ENCODE assay signal across 35 cellular contexts in genomic region chr9:96784021-96784420, GRCh38. TPM values are rescaled to one million over a fixed set of nuclear protein-coding genes. Genes with fewer than 3 reads are reported as not detected.
A peak's percentile ranks its signal among the peaks of the same experiment; 100 is the strongest.
DNase-seq lines count a peak whose midpoint lies in the region; ATAC-seq, FAIRE-seq and TF ChIP-seq lines count a peak whose summit lies in the region.
"Had no signal": no experiment of that assay in that cellular context is flagged by ENCODE, and none has a peak within 500 bp of the region (broad histone marks: within the 10 kb centered on the region; RNA-seq: fewer than 3 reads in every experiment).

No MANE protein-coding gene starts in this region.

- no TSS peak for BruUV-seq in K562 (replicated peaks; lab: Mats Ljungman, UMichigan)

- no peak overlapping the region for H3K9ac ChIP-seq in K562 (ENCODE audit: insufficient read depth in 1 of 2, low read depth in 2 of 2, low read length in 2 of 2)
- H3K9ac ChIP-seq: BLaER1; BLaER1 treated with 17β-estradiol and CSF1 and Interleukin-3, amounts not matched to agents 10 nM and 100 nM had no signal

- no peaks in the 10 kb centered on the region for H3K9me3 ChIP-seq in CD8-positive, alpha-beta T cell (ENCODE audit: low read length)
- H3K9me3 ChIP-seq in K562 (replicated peaks; ENCODE audit: control insufficient read depth, insufficient read depth, low read depth, low read length) (peaks cover 2% of the 10 kb centered on the region; the same call in 1 of the 2 replicates), heart right ventricle (peaks cover 0 to 61% (median 4%) of the 10 kb centered on the region in 11 donors)
- H3K9me3 ChIP-seq: BE2C, Caco-2 had no signal

- H3K4me3 ChIP-seq in CD8-positive, alpha-beta T cell (ENCODE audit: low read depth, low read length) = no peak overlapping the region
- H3K4me3 ChIP-seq in K562 = no peak overlapping the region
- H3K4me3 ChIP-seq in heart right ventricle = no peak overlapping the region
- H3K4me3 ChIP-seq: A549; BLaER1; BLaER1 treated with 17β-estradiol and CSF1 and Interleukin-3, amounts not matched to agents 10 nM and 100 nM had no signal

- no peaks in the 10 kb centered on the region for H3K27me3 Mint-ChIP-seq in activated T-cell treated with anti-CD3 and anti-CD28 coated beads, Interleukin-2, amount 50 U/mL, for 72 hours (ENCODE audit: low read depth)
- H3K27me3 Mint-ChIP-seq in CD8-positive, alpha-beta T cell (ENCODE audit: low read depth) = no peaks in the 10 kb centered on the region
- H3K27me3 Mint-ChIP-seq: B cell; CD4-positive, alpha-beta memory T cell; CD4-positive, alpha-beta T cell; CD8-positive, alpha-beta memory T cell had no signal

- DNase-seq in activated T-cell treated with anti-CD3 and anti-CD28 coated beads, Interleukin-2, amount 50 U/mL, for 72 hours = no peak
- no peak for DNase-seq in activated T-cell treated with anti-CD3 and anti-CD28 coated beads, Interleukin-2, amount 50 U/mL, for 1 hour
- DNase-seq in CD8-positive, alpha-beta T cell = no peak
- DNase-seq in H54 (ENCODE audit: insufficient read length, low spot score) (no peak), K562 (ENCODE audit: extremely low read depth in 1 of 4, low spot score in 3 of 4) (no peak), RCC 7860 (ENCODE audit: low spot score) (no peak), heart right ventricle (no peak)
- DNase-seq: 8988T; ACHN; AML-193; BE2C; C1 segment of cervical spinal cord; Caco-2; Calu3; CD4-positive, alpha-beta memory T cell; CD4-positive, alpha-beta T cell; CD4-positive, CD25-positive, alpha-beta regulatory T cell; CD8-positive, alpha-beta memory T cell; COR-L47; DMS 273 treated with DMSO at 0.1 percent for 48 hours; DMS153; DMS53; DMS79; DMS79 treated with DMSO at 0.1 percent for 48 hours; DND-41; EL had no signal

- H3K4me1 ChIP-seq in CD8-positive, alpha-beta T cell (ENCODE audit: insufficient read depth, low read length) = peaks cover 2% of the 10 kb centered on the region
- H3K4me1 ChIP-seq in K562 (replicated peaks in 1 of 2; ENCODE audit: control insufficient read depth in 2 of 2, insufficient read depth in 2 of 2, low read length in 2 of 2) = no peaks in the 10 kb centered on the region; a peak in 1 of 5 replicates
- peaks cover 0 to 10% (median 3%) of the 10 kb centered on the region in 9 donors for H3K4me1 ChIP-seq in heart right ventricle
- H3K4me1 ChIP-seq: A549, BE2C, Caco-2 had no signal

- no peak for TF ChIP-seq POLR2A in H54 (IDR thresholded peaks at IDR 0.05; ENCODE audit: low read depth, low read length)
- no peak for TF ChIP-seq POLR2A in K562 (conservative IDR thresholded peaks at IDR 0.05)

- no peak overlapping the region for H3K27ac ChIP-seq in CD8-positive, alpha-beta T cell (ENCODE audit: low read depth, low read length)
- H3K27ac ChIP-seq in K562 (ENCODE audit: extremely low read depth, low read depth, low read length) (no peak overlapping the region), heart right ventricle (no peak overlapping the region)
- H3K27ac ChIP-seq: 22Rv1; A549; BLaER1; BLaER1 treated with 17β-estradiol and CSF1 and Interleukin-3, amounts not matched to agents 10 nM and 100 nM; C4-2B had no signal

- H3K4me2 ChIP-seq in K562 (ENCODE audit: insufficient read depth, low read length) = no peak overlapping the region
- H3K4me2 ChIP-seq: A549; BLaER1; BLaER1 treated with 17β-estradiol and CSF1 and Interleukin-3, amounts not matched to agents 10 nM and 100 nM had no signal

- intact Hi-C loops in CD8-positive, alpha-beta T cell (cut with DNase I, micrococcal nuclease) = no loop called here
- intact Hi-C loops in K562 (cut with micrococcal nuclease) = no loop called here
- intact Hi-C loops in heart right ventricle (cut with DNase I) = loop anchor here in 1 of 10 donors (10.0 kb wide), 1 partner anchor 51 kb away; no protein-coding TSS in a partner anchor

- H3K27me3 ChIP-seq in CD8-positive, alpha-beta T cell (ENCODE audit: insufficient read depth, low read length) = no peaks in the 10 kb centered on the region
- H3K27me3 ChIP-seq in K562 (ENCODE audit: control insufficient read depth in 2 of 2, insufficient read depth in 2 of 2, low read length in 2 of 2) = no peaks in the 10 kb centered on the region
- no peaks in the 10 kb centered on the region for H3K27me3 ChIP-seq in heart right ventricle
- H3K27me3 ChIP-seq: BE2C; BLaER1; BLaER1 treated with 17β-estradiol and CSF1 and Interleukin-3, amounts not matched to agents 10 nM and 100 nM had no signal

- no peak for ATAC-seq in activated T-cell treated with anti-CD3 and anti-CD28 coated beads, Interleukin-2, amount 50 U/mL, for 72 hours (replicated peaks in 1 of 2)
- no peak for ATAC-seq in CD8-positive, alpha-beta T cell
- ATAC-seq in K562 = no peak
- ATAC-seq in HG03521 (IDR thresholded peaks at IDR 0.05; ENCODE audit: unreplicated experiment) = no peak
- no peak for ATAC-seq in heart right ventricle
- ATAC-seq: A549 had no signal

- in situ Hi-C loops in K562 (cut with MboI) = no loop called here

- no peak overlapping the region for H3K4me3 Mint-ChIP-seq in activated T-cell treated with anti-CD3 and anti-CD28 coated beads, Interleukin-2, amount 50 U/mL, for 72 hours
- no peak overlapping the region for H3K4me3 Mint-ChIP-seq in CD8-positive, alpha-beta T cell
- H3K4me3 Mint-ChIP-seq: B cell; CD14-positive monocyte; CD4-positive, alpha-beta memory T cell; CD4-positive, alpha-beta T cell had no signal

- peak overlapping the region; percentile 25 for H3K27ac Mint-ChIP-seq in activated T-cell treated with anti-CD3 and anti-CD28 coated beads, Interleukin-2, amount 50 U/mL, for 72 hours
- peak overlapping the region; percentile 35 for H3K27ac Mint-ChIP-seq in CD8-positive, alpha-beta T cell
- H3K27ac Mint-ChIP-seq: B cell; CD14-positive monocyte; CD4-positive, alpha-beta memory T cell; CD4-positive, alpha-beta T cell; CD8-positive, alpha-beta memory T cell had no signal

- peaks cover 18% of the 10 kb centered on the region for H3K4me1 Mint-ChIP-seq in activated T-cell treated with anti-CD3 and anti-CD28 coated beads, Interleukin-2, amount 50 U/mL, for 72 hours (ENCODE audit: low read depth)
- peaks cover 17% of the 10 kb centered on the region for H3K4me1 Mint-ChIP-seq in CD8-positive, alpha-beta T cell (ENCODE audit: low read depth)

- H4K20me1 ChIP-seq in K562 (replicated peaks; ENCODE audit: control insufficient read depth, insufficient read depth, low read length) = no peaks in the 10 kb centered on the region
- H4K20me1 ChIP-seq: BLaER1; BLaER1 treated with 17β-estradiol and CSF1 and Interleukin-3, amounts not matched to agents 10 nM and 100 nM had no signal

- H3K79me2 ChIP-seq in K562 (ENCODE audit: control insufficient read depth, insufficient read depth, low read length) = no peaks in the 10 kb centered on the region; the same call in 2 of the 3 replicates

- no peaks in the 10 kb centered on the region for H3K36me3 ChIP-seq in CD8-positive, alpha-beta T cell (ENCODE audit: insufficient read depth, low read length)
- H3K36me3 ChIP-seq in K562 (ENCODE audit: control insufficient read depth, insufficient read depth, low read length) = no peaks in the 10 kb centered on the region
- H3K36me3 ChIP-seq in heart right ventricle = peaks cover 0 to 7% (median 0%) of the 10 kb centered on the region in 9 donors
- H3K36me3 ChIP-seq: BE2C had no signal

- POLR2A ChIA-PET in CD8-positive, alpha-beta T cell (lab: Charles Lee) = no interaction called here
- POLR2A ChIA-PET in K562 (lab: Yijun Ruan, JAX) = no interaction called here

- H3K36me3 Mint-ChIP-seq in activated T-cell treated with anti-CD3 and anti-CD28 coated beads, Interleukin-2, amount 50 U/mL, for 72 hours (ENCODE audit: insufficient read depth in 2 of 2) = peaks cover 19 to 41% of the 10 kb centered on the region in 2 donors
- H3K36me3 Mint-ChIP-seq in CD8-positive, alpha-beta T cell = peaks cover 33% of the 10 kb centered on the region

- WGBS in K562 (ENCODE audit: insufficient coverage, low coverage, missing lambda C conversion rate) = 93% methylated on average over 3 of the region's 3 CpGs
- 98 to 99% methylated on average over 3 of the region's 3 CpGs for WGBS in heart right ventricle, 2 donors

- no peaks in the 10 kb centered on the region for H3K9me1 ChIP-seq in K562 (ENCODE audit: control insufficient read depth, insufficient read depth, low read length)

- peaks cover 18 to 21% of the 10 kb centered on the region in 2 donors for H3K9me3 Mint-ChIP-seq in activated T-cell treated with anti-CD3 and anti-CD28 coated beads, Interleukin-2, amount 50 U/mL, for 72 hours
- H3K9me3 Mint-ChIP-seq in CD8-positive, alpha-beta T cell = peaks cover 38% of the 10 kb centered on the region

- FAIRE-seq in H54 (lab: Jason Lieb, UNC) (peak; percentile 83), K562 (lab: Jason Lieb, UNC) (no peak), RCC 7860 (lab: Jason Lieb, UNC) (no peak)
- FAIRE-seq: A549, D721Med had no signal

- no peak for TF ChIP-seq EP300 in K562 (IDR thresholded peaks at IDR 0.05; ENCODE audit: low read length)

- H2AFZ ChIP-seq in K562 (ENCODE audit: low read depth, low read length) = no peak overlapping the region

- CTCF ChIA-PET in CD8-positive, alpha-beta T cell (lab: Charles Lee) = no interaction called here
- CTCF ChIA-PET in K562 (lab: Yijun Ruan, JAX; ENCODE audit: low intra/inter-chr PET ratio) = no interaction called here

- no peak for TF ChIP-seq RAD21 in K562 (CRISPR knock-in tag; conservative IDR thresholded peaks at IDR 0.05 in 1 of 2, IDR thresholded peaks at IDR 0.05 in 1 of 2)

- TF ChIP-seq CTCF in CD8-positive, alpha-beta T cell (IDR thresholded peaks at IDR 0.05) = no peak
- TF ChIP-seq CTCF in K562 (IDR thresholded peaks at IDR 0.05 in 2 of 3, conservative IDR thresholded peaks at IDR 0.05 in 1 of 3; ENCODE audit: insufficient read depth in 2 of 3, low read depth in 1 of 3, low read length in 3 of 3) (no peak), heart right ventricle (IDR thresholded peaks at IDR 0.05) (no peak)

RNA-seq across cellular contexts. Expression of gene ZNF510, which starts 6.1 kb away (rescaled TPM):
- 10 to 100 TPM; 14.4 to 16.3 TPM for total RNA-seq in activated T-cell treated with anti-CD3 and anti-CD28 coated beads, Interleukin-2, amount 50 U/mL, for 72 hours
- 10 to 100 TPM; 11.6 to 13.7 TPM for total RNA-seq in CD8-positive, alpha-beta T cell
- 21.5 and 34.3 TPM in 2 replicates for total RNA-seq in K562 (2011; cell fraction: chromatin; rRNA removed; ENCODE audit: low replicate concordance)
- 13.0 and 17.5 TPM in 2 replicates for total RNA-seq in K562 (2011; cell fraction: nucleolus; rRNA removed)
- total RNA-seq in K562 (2011; cell fraction: nucleoplasm; rRNA removed) = 19.2 and 19.6 TPM in 2 replicates
- 8.3 and 8.7 TPM in 2 replicates for total RNA-seq in K562 (2014; rRNA removed)
- 17.0 and 20.5 TPM in 2 replicates for total RNA-seq in K562 (2014; rRNA removed; fragmentation: Illumina TruSeq; extraction: Trizol)
- total RNA-seq in K562 (2015; rRNA removed; fragmentation: Illumina TruSeq; extraction: Trizol) = 11.6 and 12.7 TPM in 2 replicates
- 7.6 and 11.4 TPM in 2 replicates for total RNA-seq in K562 (2021)
- 12.9 and 16.1 TPM in 2 replicates for polyA plus RNA-seq in K562 (2011; rRNA removed)
- 3.9 and 5.2 TPM in 2 replicates for polyA plus RNA-seq in K562 (2011; cell fraction: cytosol; rRNA removed)
- 18.5 and 18.7 TPM in 2 replicates for polyA plus RNA-seq in K562 (2011; cell fraction: nucleus; rRNA removed)
- polyA plus RNA-seq in K562 (2012) = 4.5 and 7.2 TPM in 2 replicates
- 11.2 and 12.1 TPM in 2 replicates for polyA plus RNA-seq in K562 (2014; fragmentation: Illumina TruSeq; extraction: Trizol)
- 1 to 10 TPM; 5.3 to 5.5 TPM for polyA plus RNA-seq in K562 (2014; fragmentation: Nextera tagmentation; extraction: Ambion mirVana)
- 7.4 and 9.8 TPM in 2 replicates for polyA plus RNA-seq in K562 (2014; rRNA removed)
- polyA minus RNA-seq in K562 (2011; rRNA and poly(A)+ RNA removed) = 20.8 and 24.8 TPM in 2 replicates
- polyA minus RNA-seq in K562 (2011; cell fraction: cytosol; rRNA and poly(A)+ RNA removed) = 3.5 and 5.2 TPM in 2 replicates
- polyA minus RNA-seq in K562 (2011; cell fraction: nucleus; rRNA and poly(A)+ RNA removed) = 24.2 and 42.8 TPM in 2 replicates
- total RNA-seq in heart right ventricle = 10 to 100 TPM in 1 of 10 donors, 1 to 10 TPM in 9; 4.1 to 10.6 (median 8.1) TPM
- polyA plus RNA-seq in heart right ventricle = 1 to 10 TPM; 2.0 to 2.9 TPM
